ENCODE assay signal across 11 cellular contexts in genomic region chr14:104690861-104691455, GRCh38. TPM values are rescaled to one million over a fixed set of nuclear protein-coding genes. Genes with fewer than 3 reads are reported as not detected.
DNase-seq lines count a peak whose midpoint lies in the region; ATAC-seq and TF ChIP-seq lines count a peak whose summit lies in the region.
"Had no signal": no experiment of that assay in that cellular context is flagged by ENCODE, and none has a peak within 500 bp of the region (broad histone marks: within the 10 kb centered on the region; RNA-seq: fewer than 3 reads in every experiment).

No MANE protein-coding gene starts in this region.

- DNase-seq in activated T-cell treated with anti-CD3 and anti-CD28 coated beads, Interleukin-2, amount 50 U/mL, for 72 hours, result no peak
- DNase-seq in activated T-cell treated with anti-CD3 and anti-CD28 coated beads, Interleukin-2, amount 50 U/mL, for 1 hour, result no peak
- DNase-seq in adipocyte (ENCODE audit: low read depth), result no peak
- DNase-seq in left kidney (ENCODE audit: low read depth, low spot score), result peak; percentile 24
- DNase-seq in tibial artery, result no peak
- no peak for DNase-seq in NAMALWA (ENCODE audit: low spot score)
- DNase-seq in NCI-H2029 treated with DMSO at 0.1 percent for 48 hours (lab: John Stamatoyannopoulos, UW), result no peak
- DNase-seq in RKO (ENCODE audit: low spot score), result no peak
- DNase-seq: DMS53 had no signal

- H3K27me3 ChIP-seq in adipocyte (replicated peaks; ENCODE audit: control insufficient read depth, insufficient read depth, low read length), result no peaks in the 10 kb centered on the region
- no peaks in the 10 kb centered on the region for H3K27me3 ChIP-seq in tibial artery

- peak overlapping the region; percentile 88 to 93 for H3K27ac ChIP-seq in tibial artery

- peak overlapping the region; percentile 96 for H3K9ac ChIP-seq in adipocyte (ENCODE audit: low read length)

- TF ChIP-seq CTCF in tibial artery (IDR thresholded peaks at IDR 0.05), result no peak

- intact Hi-C loops in tibial artery (cut with DNase I; ENCODE audit: low total_unique reads), result no loop called here

- H3K4me1 Mint-ChIP-seq in activated T-cell treated with anti-CD3 and anti-CD28 coated beads, Interleukin-2, amount 50 U/mL, for 72 hours (ENCODE audit: low read depth), result peaks cover 61% of the 10 kb centered on the region

- H3K4me1 ChIP-seq in adipocyte (ENCODE audit: control insufficient read depth, insufficient read depth, low read length) (peaks cover 41% of the 10 kb centered on the region), tibial artery (peaks cover 10 to 82% (median 76%) of the 10 kb centered on the region in 4 donors)

- H3K4me3 ChIP-seq in adipocyte (ENCODE audit: low read length) (peak overlapping the region; percentile 93), tibial artery (peak overlapping the region; percentile 78 to 95)

- H3K4me3 Mint-ChIP-seq in activated T-cell treated with anti-CD3 and anti-CD28 coated beads, Interleukin-2, amount 50 U/mL, for 72 hours, result peak overlapping the region; percentile 72 to 83

- no peaks in the 10 kb centered on the region for H3K36me3 Mint-ChIP-seq in activated T-cell treated with anti-CD3 and anti-CD28 coated beads, Interleukin-2, amount 50 U/mL, for 72 hours (ENCODE audit: insufficient read depth in 2 of 2)

- no peak for ATAC-seq in activated T-cell treated with anti-CD3 and anti-CD28 coated beads, Interleukin-2, amount 50 U/mL, for 72 hours (replicated peaks in 1 of 2)
- ATAC-seq: activated CD4-positive, CD25-positive, alpha-beta regulatory T cell treated with anti-CD3 and anti-CD28 coated beads, Interleukin-2, amount 50 U/mL, for 24 hours had no signal

- peaks cover 10% of the 10 kb centered on the region for H3K36me3 ChIP-seq in adipocyte (ENCODE audit: control insufficient read depth, insufficient read depth, low read length, severe bottlenecking)
- peaks cover 0 to 8% (median 1%) of the 10 kb centered on the region in 3 donors for H3K36me3 ChIP-seq in tibial artery

- H3K9me3 Mint-ChIP-seq in activated T-cell treated with anti-CD3 and anti-CD28 coated beads, Interleukin-2, amount 50 U/mL, for 72 hours, result no peaks in the 10 kb centered on the region

- H3K27ac Mint-ChIP-seq in activated T-cell treated with anti-CD3 and anti-CD28 coated beads, Interleukin-2, amount 50 U/mL, for 72 hours, result no peak overlapping the region

- no peaks in the 10 kb centered on the region for H3K27me3 Mint-ChIP-seq in activated T-cell treated with anti-CD3 and anti-CD28 coated beads, Interleukin-2, amount 50 U/mL, for 72 hours (ENCODE audit: low read depth)

- no peaks in the 10 kb centered on the region for H3K9me3 ChIP-seq in adipocyte (ENCODE audit: control insufficient read depth, low read length)
- H3K9me3 ChIP-seq in tibial artery, result no peaks in the 10 kb centered on the region
- H3K9me3 ChIP-seq: mucosa of descending colon had no signal

RNA-seq across cellular contexts. Expression of gene INF2, which starts 1.5 kb away (rescaled TPM):
- 10 to 100 TPM; 37.6 to 38.8 TPM for total RNA-seq in activated T-cell treated with anti-CD3 and anti-CD28 coated beads, Interleukin-2, amount 50 U/mL, for 72 hours

RNA-seq across cellular contexts. Expression of gene ADSS1, which starts 33.1 kb away (rescaled TPM):
- 1 to 10 TPM; 4.6 to 6.1 TPM for total RNA-seq in activated T-cell treated with anti-CD3 and anti-CD28 coated beads, Interleukin-2, amount 50 U/mL, for 72 hours
